In genomic region chr3:137778941-137779340, GRCh38 we compare ENCODE assay signal across 8 cellular contexts. TPM values are rescaled to one million over a fixed set of nuclear protein-coding genes. Genes with fewer than 3 reads are reported as not detected.
"Had no signal": no experiment of that assay in that cellular context is flagged by ENCODE, and none has a peak within 500 bp of the region (broad histone marks: within the 10 kb centered on the region; RNA-seq: fewer than 3 reads in every experiment).

No MANE protein-coding gene starts in this region.

- H3K9me3 Mint-ChIP-seq: H9 had no signal

- H3K4me3 Mint-ChIP-seq: H9, IgD-negative memory B cell had no signal

- H3K27ac ChIP-seq: HL-60 had no signal

- DNase-seq: GOT3, H9, HCEC 1CT, KBM-7 had no signal

- H3K27ac Mint-ChIP-seq: H9, IgD-negative memory B cell had no signal

- ATAC-seq: HepG2 had no signal

- H3K36me3 Mint-ChIP-seq: IgD-negative memory B cell had no signal

RNA-seq across cellular contexts. Expression of gene SOX14, which starts 14.8 kb away (rescaled TPM):
- total RNA-seq: HepG2, HT1080 had no signal
- polyA plus RNA-seq: HepG2, IgD-negative memory B cell had no signal
